ENCODE assay signal across 24 cellular contexts in the genomic region with DNA sequence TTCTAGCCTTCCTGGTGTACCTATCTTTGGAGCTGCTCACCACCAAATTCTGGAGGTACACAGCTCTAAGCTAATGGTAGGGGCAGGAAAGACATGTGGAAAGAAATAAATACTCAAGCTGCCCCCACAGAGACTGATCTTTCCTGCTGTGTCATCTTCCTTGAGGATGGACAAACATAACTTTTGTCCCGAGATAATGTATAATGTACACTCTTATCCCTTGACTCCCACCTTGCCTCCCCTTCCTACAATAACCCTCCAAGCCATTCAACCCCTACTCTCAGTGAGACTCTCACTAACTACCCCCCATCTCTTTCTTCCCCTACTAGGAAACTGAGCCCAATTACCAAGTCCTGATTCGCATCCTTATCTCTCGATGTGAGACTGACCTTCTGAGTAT. TPM values are rescaled to one million over a fixed set of nuclear protein-coding genes. Genes with fewer than 3 reads are reported as not detected.
DNase-seq lines count a peak whose midpoint lies in the region; ATAC-seq, FAIRE-seq and TF ChIP-seq lines count a peak whose summit lies in the region.
"Had no signal": no experiment of that assay in that cellular context is flagged by ENCODE, and none has a peak within 500 bp of the region (broad histone marks: within the 10 kb centered on the region; RNA-seq: fewer than 3 reads in every experiment).

No MANE protein-coding gene starts in this region.

- no peaks in the 10 kb centered on the region for H3K9me3 Mint-ChIP-seq in activated CD4-positive, alpha-beta T cell treated with anti-CD3 and anti-CD28 coated beads for 36 hours (ENCODE audit: low read depth)
- H3K9me3 Mint-ChIP-seq in stimulated activated effector memory CD8-positive, alpha-beta T cell treated with anti-CD3 and anti-CD28 coated beads, Interleukin-12 subunit alpha, Interleukin-12 subunit beta, amount 100 ng/mL, for 72 hours: no peaks in the 10 kb centered on the region
- H3K9me3 Mint-ChIP-seq: CD8-positive, alpha-beta memory T cell had no signal

- no peaks in the 10 kb centered on the region for H4K20me1 ChIP-seq in HepG2 (ENCODE audit: insufficient read depth, low read length)

- POLR2A ChIA-PET in activated CD4-positive, alpha-beta T cell treated with anti-CD3 and anti-CD28 coated beads for 36 hours (lab: Charles Lee): no interaction called here
- POLR2A ChIA-PET in HepG2 (lab: Yijun Ruan, JAX): interaction anchor here (2.3 to 5.6 kb wide), 3 partner anchors 12 to 19 kb away, joined by 8 to 55 read pairs (median 50); a partner anchor contains a TSS

- H3K27me3 ChIP-seq in HepG2 (ENCODE audit: control insufficient read depth in 1 of 2, insufficient read depth in 2 of 2, low read length in 2 of 2): no peaks in the 10 kb centered on the region
- H3K27me3 ChIP-seq in right lobe of liver: no peaks in the 10 kb centered on the region
- H3K27me3 ChIP-seq in transverse colon: no peaks in the 10 kb centered on the region

- H3K27me3 Mint-ChIP-seq in activated CD4-positive, alpha-beta T cell treated with anti-CD3 and anti-CD28 coated beads for 36 hours: no peaks in the 10 kb centered on the region
- H3K27me3 Mint-ChIP-seq: B cell had no signal

- H3K4me3 ChIP-seq in HepG2 (replicated peaks in 1 of 3; ENCODE audit: insufficient read depth in 1 of 3, low read depth in 2 of 3, low read length in 3 of 3): no peak overlapping the region
- H3K4me3 ChIP-seq in right lobe of liver: no peak overlapping the region
- no peak overlapping the region for H3K4me3 ChIP-seq in transverse colon

- no peak for ATAC-seq in activated CD4-positive, alpha-beta T cell treated with anti-CD3 and anti-CD28 coated beads for 36 hours
- ATAC-seq in HepG2 (no peak), right lobe of liver (no peak), GM21390 (IDR thresholded peaks at IDR 0.05; ENCODE audit: unreplicated experiment) (no peak)
- no peak for ATAC-seq in stimulated activated effector memory CD8-positive, alpha-beta T cell treated with anti-CD3 and anti-CD28 coated beads, Interleukin-12 subunit alpha, Interleukin-12 subunit beta, amount 100 ng/mL, for 72 hours

- in situ Hi-C loops in HepG2 (cut with HindIII; ENCODE audit: extremely low pct_ligation_motif_present, low pct_unique_long_range_greater_than_20kb): no loop called here
- in situ Hi-C loops in transverse colon (cut with MboI; ENCODE audit: low pct_ligation_motif_present in 1 of 4, low pct_unique_long_range_greater_than_20kb in 1 of 4, low sequenced_read_pairs in 3 of 4): loop anchor here in 1 of 4 donors (10.0 kb wide), 1 partner anchor 169 kb away; no protein-coding TSS in a partner anchor

- peaks cover 6% of the 10 kb centered on the region for H3K4me1 Mint-ChIP-seq in activated CD4-positive, alpha-beta T cell treated with anti-CD3 and anti-CD28 coated beads for 36 hours
- peaks cover 7% of the 10 kb centered on the region for H3K4me1 Mint-ChIP-seq in stimulated activated effector memory CD8-positive, alpha-beta T cell treated with anti-CD3 and anti-CD28 coated beads, Interleukin-12 subunit alpha, Interleukin-12 subunit beta, amount 100 ng/mL, for 72 hours

- H3K79me2 ChIP-seq in HepG2 (ENCODE audit: insufficient read depth, low read length): no peaks in the 10 kb centered on the region

- intact Hi-C loops in activated CD4-positive, alpha-beta T cell treated with anti-CD3 and anti-CD28 coated beads for 36 hours (cut with DNase I, micrococcal nuclease): no loop called here
- intact Hi-C loops in HepG2 (cut with micrococcal nuclease; ENCODE audit: unreplicated experiment): no loop called here
- intact Hi-C loops in right lobe of liver (cut with DNase I): loop anchor here in 1 of 2 donors (10.0 kb wide), 1 partner anchor 69 kb away; a partner anchor contains a TSS
- intact Hi-C loops in transverse colon (cut with DNase I; ENCODE audit: low total_unique reads): no loop called here

- H3K9ac ChIP-seq in HepG2 (ENCODE audit: insufficient read depth, low read depth, low read length): no peak overlapping the region

- peaks cover 9% of the 10 kb centered on the region for H3K36me3 Mint-ChIP-seq in activated CD4-positive, alpha-beta T cell treated with anti-CD3 and anti-CD28 coated beads for 36 hours (ENCODE audit: low read depth)
- H3K36me3 Mint-ChIP-seq in stimulated activated effector memory CD8-positive, alpha-beta T cell treated with anti-CD3 and anti-CD28 coated beads, Interleukin-12 subunit alpha, Interleukin-12 subunit beta, amount 100 ng/mL, for 72 hours: no peaks in the 10 kb centered on the region

- DNase-seq in activated CD4-positive, alpha-beta T cell treated with anti-CD3 and anti-CD28 coated beads for 36 hours: no peak
- no peak for DNase-seq in activated CD4-positive, alpha-beta T cell treated with anti-CD3 and anti-CD28 coated beads, Interleukin-2, amount 50 U/mL, for 48 hours
- DNase-seq in HepG2 (ENCODE audit: low spot score): no peak
- no peak for DNase-seq in right lobe of liver
- no peak for DNase-seq in stimulated activated effector memory CD8-positive, alpha-beta T cell treated with anti-CD3 and anti-CD28 coated beads, Interleukin-12 subunit alpha, Interleukin-12 subunit beta, amount 100 ng/mL, for 72 hours (ENCODE audit: low spot score in 2 of 2)
- no peak for DNase-seq in transverse colon
- DNase-seq: Calu3; CD8-positive, alpha-beta memory T cell; DMS79 treated with DMSO at 0.1 percent for 48 hours; GF-D8; Kasumi-1; NCI-H1105; NCI-H146; NCI-H1930; NCI-H2107; NCI-H524; NCI-H748 treated with DMSO at 0.1 percent for 48 hours had no signal

- WGBS in HepG2 (ENCODE audit: low lambda C conversion rate): 85% methylated on average over 3 of the region's 3 CpGs
- WGBS in right lobe of liver (ENCODE audit: insufficient coverage, low coverage, low lambda C conversion rate, missing lambda C conversion rate): 47% methylated on average over 3 of the region's 3 CpGs
- WGBS in transverse colon (ENCODE audit: low coverage in 1 of 2), 2 donors: 81 to 100% methylated on average over 1 to 3 of the region's 3 CpGs

- TF ChIP-seq CTCF in HepG2 (CRISPR knock-in tag; IDR thresholded peaks at IDR 0.05) (no peak), right lobe of liver (IDR thresholded peaks at IDR 0.05) (no peak), transverse colon (IDR thresholded peaks at IDR 0.05) (no peak)

- TF ChIP-seq POLR2A in HepG2 (IDR thresholded peaks at IDR 0.05; ENCODE audit: insufficient read depth in 1 of 2, low read depth in 2 of 2, low read length in 2 of 2) (no peak), right lobe of liver (IDR thresholded peaks at IDR 0.05) (no peak), transverse colon (IDR thresholded peaks at IDR 0.05) (no peak)

- CTCF ChIA-PET in activated CD4-positive, alpha-beta T cell treated with anti-CD3 and anti-CD28 coated beads for 36 hours (lab: Charles Lee): interaction anchor here (0.7 to 8.0 kb wide), 7 partner anchors 8 to 134 kb away, joined by 3 to 90 read pairs (median 13); a partner anchor contains a TSS
- CTCF ChIA-PET in HepG2 (lab: Yijun Ruan, JAX; ENCODE audit: low intra/inter-chr PET ratio, low total read pairs): no interaction called here

- no TSS peak for BruUV-seq in HepG2 (replicated peaks; lab: Mats Ljungman, UMichigan)

- no peak for TF ChIP-seq EP300 in HepG2 (IDR thresholded peaks at IDR 0.05; ENCODE audit: low read depth in 2 of 2, low read length in 2 of 2)
- no peak for TF ChIP-seq EP300 in HepG2 (CRISPR knock-in tag; IDR thresholded peaks at IDR 0.05; ENCODE audit: borderline replicate concordance)
- no peak for TF ChIP-seq EP300 in transverse colon (IDR thresholded peaks at IDR 0.05; ENCODE audit: low read depth)

- H3K27ac ChIP-seq in HepG2 (ENCODE audit: extremely low read length, insufficient read depth, low read length) (no peak overlapping the region), right lobe of liver (no peak overlapping the region), transverse colon (no peak overlapping the region)
- H3K27ac ChIP-seq: 22Rv1, HL-60 had no signal

- peak overlapping the region; percentile 22 for H3K27ac Mint-ChIP-seq in activated CD4-positive, alpha-beta T cell treated with anti-CD3 and anti-CD28 coated beads for 36 hours
- H3K27ac Mint-ChIP-seq in stimulated activated effector memory CD8-positive, alpha-beta T cell treated with anti-CD3 and anti-CD28 coated beads, Interleukin-12 subunit alpha, Interleukin-12 subunit beta, amount 100 ng/mL, for 72 hours: peak overlapping the region; percentile 16
- H3K27ac Mint-ChIP-seq: B cell; CD8-positive, alpha-beta memory T cell had no signal

- H3K4me3 Mint-ChIP-seq in activated CD4-positive, alpha-beta T cell treated with anti-CD3 and anti-CD28 coated beads for 36 hours: no peak overlapping the region
- H3K4me3 Mint-ChIP-seq in stimulated activated effector memory CD8-positive, alpha-beta T cell treated with anti-CD3 and anti-CD28 coated beads, Interleukin-12 subunit alpha, Interleukin-12 subunit beta, amount 100 ng/mL, for 72 hours: no peak overlapping the region
- H3K4me3 Mint-ChIP-seq: B cell; CD14-positive monocyte; CD8-positive, alpha-beta memory T cell had no signal

- no peak for TF ChIP-seq RAD21 in HepG2 (CRISPR knock-in tag; IDR thresholded peaks at IDR 0.05)

- peaks cover 9 to 19% of the 10 kb centered on the region in 2 experiments; a peak in 4 of 5 replicates for H3K36me3 ChIP-seq in HepG2 (replicated peaks in 1 of 2; ENCODE audit: control insufficient read depth in 1 of 2, insufficient read depth in 2 of 2, low read length in 2 of 2)
- H3K36me3 ChIP-seq in right lobe of liver: peaks cover 0 to 31% (median 10%) of the 10 kb centered on the region in 4 donors
- peaks cover 0 to 11% (median 4%) of the 10 kb centered on the region in 4 donors for H3K36me3 ChIP-seq in transverse colon

- no peak overlapping the region for H2AFZ ChIP-seq in HepG2 (ENCODE audit: low read length)

- H3K4me2 ChIP-seq in HepG2 (ENCODE audit: low read depth, low read length): no peak overlapping the region

- H3K9me3 ChIP-seq in HepG2 (ENCODE audit: low read length): no peaks in the 10 kb centered on the region
- no peaks in the 10 kb centered on the region for H3K9me3 ChIP-seq in right lobe of liver
- no peaks in the 10 kb centered on the region for H3K9me3 ChIP-seq in transverse colon

- H3K4me1 ChIP-seq in HepG2 (ENCODE audit: insufficient read depth, low read length): peaks cover 11% of the 10 kb centered on the region
- H3K4me1 ChIP-seq in right lobe of liver: no peaks in the 10 kb centered on the region
- peaks cover 0 to 7% (median 0%) of the 10 kb centered on the region in 4 donors for H3K4me1 ChIP-seq in transverse colon

- no peak for FAIRE-seq in HepG2 (lab: Jason Lieb, UNC)
- FAIRE-seq: GM12891, RCC 7860 had no signal

RNA-seq across cellular contexts. Expression of a gene that starts 12.2 kb away (rescaled TPM):
- under 1 TPM; 0.27 to 0.28 TPM for total RNA-seq in activated CD4-positive, alpha-beta T cell treated with anti-CD3 and anti-CD28 coated beads for 36 hours
- total RNA-seq in HepG2 (2016; rRNA removed; fragmentation: Illumina TruSeq; extraction: Trizol) (23.9 and 29.9 TPM in 2 replicates), right lobe of liver (10 to 100 TPM in 5 of 6 experiments, 1 to 10 TPM in 1; 9.9 to 18.5 (median 15.1) TPM), transverse colon (under 1 TPM in 1 of 4 donors, not detected in 3; 0.32 TPM)
- total RNA-seq in HepG2 (2016; cell fraction: cytosol; rRNA removed; fragmentation: Illumina TruSeq; extraction: Trizol; ENCODE audit: low read depth): 23.6 and 28.6 TPM in 2 replicates
- 24.2 and 31.1 TPM in 2 replicates for total RNA-seq in HepG2 (2016; cell fraction: insoluble cytoplasmic fraction; rRNA removed; fragmentation: Illumina TruSeq; extraction: Trizol)
- total RNA-seq in HepG2 (2016; cell fraction: membrane; rRNA removed; fragmentation: Illumina TruSeq; extraction: Trizol): 36.8 and 45.0 TPM in 2 replicates
- total RNA-seq in HepG2 (2016; cell fraction: nucleus; rRNA removed; fragmentation: Illumina TruSeq; extraction: Trizol): 13.1 and 16.4 TPM in 2 replicates
- 13.3 and 14.3 TPM in 2 replicates for polyA plus RNA-seq in HepG2 (2011; rRNA removed)
- polyA plus RNA-seq in HepG2 (2011; cell fraction: cytosol; rRNA removed): 13.7 and 18.5 TPM in 2 replicates
- 22.7 and 24.4 TPM in 2 replicates for polyA plus RNA-seq in HepG2 (2011; cell fraction: nucleus; rRNA removed)
- polyA plus RNA-seq in HepG2 (2012): 8.0 and 10.7 TPM in 2 replicates
- polyA plus RNA-seq in HepG2 (2016; cell fraction: cytosol; fragmentation: Illumina TruSeq; extraction: Trizol; ENCODE audit: low read depth): 31.8 and 41.1 TPM in 2 replicates
- 34.4 and 34.7 TPM in 2 replicates for polyA plus RNA-seq in HepG2 (2016; cell fraction: insoluble cytoplasmic fraction; fragmentation: Illumina TruSeq; extraction: Trizol; ENCODE audit: low read depth)
- 37.6 and 45.5 TPM in 2 replicates for polyA plus RNA-seq in HepG2 (2016; cell fraction: membrane; fragmentation: Illumina TruSeq; extraction: Trizol; ENCODE audit: low read depth)
- 19.8 and 22.9 TPM in 2 replicates for polyA plus RNA-seq in HepG2 (2016; cell fraction: nucleus; fragmentation: Illumina TruSeq; extraction: Trizol; ENCODE audit: insufficient read depth, low read depth)
- polyA minus RNA-seq in HepG2 (2011; rRNA and poly(A)+ RNA removed; ENCODE audit: low replicate concordance): 6.4 and 37.2 TPM in 2 replicates
- 11.8 and 16.0 TPM in 2 replicates for polyA minus RNA-seq in HepG2 (2011; cell fraction: cytosol; rRNA and poly(A)+ RNA removed)
- 13.8 and 14.7 TPM in 2 replicates for polyA minus RNA-seq in HepG2 (2011; cell fraction: nucleus; rRNA and poly(A)+ RNA removed)
- total RNA-seq: CD8-positive, alpha-beta memory T cell had no signal
- polyA plus RNA-seq: CD8-positive, alpha-beta memory T cell had no signal

RNA-seq across cellular contexts. Expression of a gene that starts 12.5 kb away (rescaled TPM):
- total RNA-seq in activated CD4-positive, alpha-beta T cell treated with anti-CD3 and anti-CD28 coated beads for 36 hours: 10 to 100 TPM; 16.2 to 20.3 TPM
- total RNA-seq in HepG2 (2016; rRNA removed; fragmentation: Illumina TruSeq; extraction: Trizol): 9.2 and 11.1 TPM in 2 replicates
- total RNA-seq in HepG2 (2016; cell fraction: cytosol; rRNA removed; fragmentation: Illumina TruSeq; extraction: Trizol; ENCODE audit: low read depth): 1.5 and 1.9 TPM in 2 replicates
- total RNA-seq in HepG2 (2016; cell fraction: insoluble cytoplasmic fraction; rRNA removed; fragmentation: Illumina TruSeq; extraction: Trizol): 8.8 and 11.0 TPM in 2 replicates
- total RNA-seq in HepG2 (2016; cell fraction: membrane; rRNA removed; fragmentation: Illumina TruSeq; extraction: Trizol): 3.7 and 4.9 TPM in 2 replicates
- total RNA-seq in HepG2 (2016; cell fraction: nucleus; rRNA removed; fragmentation: Illumina TruSeq; extraction: Trizol): 8.5 and 8.9 TPM in 2 replicates
- polyA plus RNA-seq in HepG2 (2011; rRNA removed): 15.0 and 18.0 TPM in 2 replicates
- 7.7 and 9.4 TPM in 2 replicates for polyA plus RNA-seq in HepG2 (2011; cell fraction: cytosol; rRNA removed)
- polyA plus RNA-seq in HepG2 (2011; cell fraction: nucleus; rRNA removed): 31.0 and 32.8 TPM in 2 replicates
- 8.2 and 9.6 TPM in 2 replicates for polyA plus RNA-seq in HepG2 (2012)
- polyA plus RNA-seq in HepG2 (2016; cell fraction: cytosol; fragmentation: Illumina TruSeq; extraction: Trizol; ENCODE audit: low read depth): 0.92 and 1.1 TPM in 2 replicates
- polyA plus RNA-seq in HepG2 (2016; cell fraction: insoluble cytoplasmic fraction; fragmentation: Illumina TruSeq; extraction: Trizol; ENCODE audit: low read depth): 7.1 and 9.8 TPM in 2 replicates
- 2.3 and 3.0 TPM in 2 replicates for polyA plus RNA-seq in HepG2 (2016; cell fraction: membrane; fragmentation: Illumina TruSeq; extraction: Trizol; ENCODE audit: low read depth)
- 13.4 and 14.4 TPM in 2 replicates for polyA plus RNA-seq in HepG2 (2016; cell fraction: nucleus; fragmentation: Illumina TruSeq; extraction: Trizol; ENCODE audit: insufficient read depth, low read depth)
- 24.5 and 31.9 TPM in 2 replicates for polyA minus RNA-seq in HepG2 (2011; rRNA and poly(A)+ RNA removed; ENCODE audit: low replicate concordance)
- polyA minus RNA-seq in HepG2 (2011; cell fraction: cytosol; rRNA and poly(A)+ RNA removed): 13.3 and 14.8 TPM in 2 replicates
- 13.6 and 15.3 TPM in 2 replicates for polyA minus RNA-seq in HepG2 (2011; cell fraction: nucleus; rRNA and poly(A)+ RNA removed)
- total RNA-seq in right lobe of liver: 10 to 100 TPM; 10.1 to 19.7 (median 15.4) TPM
- 10 to 100 TPM; 27.7 to 66.2 (median 54.8) TPM for total RNA-seq in transverse colon

RNA-seq across cellular contexts. Expression of a gene that starts 14.0 kb away (rescaled TPM):
- total RNA-seq in activated CD4-positive, alpha-beta T cell treated with anti-CD3 and anti-CD28 coated beads for 36 hours: 10 to 100 TPM; 13.6 to 18.6 TPM
- total RNA-seq in HepG2 (2016; rRNA removed; fragmentation: Illumina TruSeq; extraction: Trizol): 19.0 and 26.2 TPM in 2 replicates
- total RNA-seq in HepG2 (2016; cell fraction: cytosol; rRNA removed; fragmentation: Illumina TruSeq; extraction: Trizol; ENCODE audit: low read depth): 12.5 and 13.5 TPM in 2 replicates
- 18.9 and 24.2 TPM in 2 replicates for total RNA-seq in HepG2 (2016; cell fraction: insoluble cytoplasmic fraction; rRNA removed; fragmentation: Illumina TruSeq; extraction: Trizol)
- total RNA-seq in HepG2 (2016; cell fraction: membrane; rRNA removed; fragmentation: Illumina TruSeq; extraction: Trizol): 15.0 and 18.8 TPM in 2 replicates
- 10.4 and 11.9 TPM in 2 replicates for total RNA-seq in HepG2 (2016; cell fraction: nucleus; rRNA removed; fragmentation: Illumina TruSeq; extraction: Trizol)
- 24.4 and 31.9 TPM in 2 replicates for polyA plus RNA-seq in HepG2 (2011; rRNA removed)
- 27.4 and 28.5 TPM in 2 replicates for polyA plus RNA-seq in HepG2 (2011; cell fraction: cytosol; rRNA removed)
- 14.1 and 14.8 TPM in 2 replicates for polyA plus RNA-seq in HepG2 (2011; cell fraction: nucleus; rRNA removed)
- polyA plus RNA-seq in HepG2 (2012): 15.7 and 18.3 TPM in 2 replicates
- 4.3 and 5.1 TPM in 2 replicates for polyA plus RNA-seq in HepG2 (2016; cell fraction: cytosol; fragmentation: Illumina TruSeq; extraction: Trizol; ENCODE audit: low read depth)
- polyA plus RNA-seq in HepG2 (2016; cell fraction: insoluble cytoplasmic fraction; fragmentation: Illumina TruSeq; extraction: Trizol; ENCODE audit: low read depth): 30.3 and 30.6 TPM in 2 replicates
- polyA plus RNA-seq in HepG2 (2016; cell fraction: membrane; fragmentation: Illumina TruSeq; extraction: Trizol; ENCODE audit: low read depth): 12.6 and 13.9 TPM in 2 replicates
- 18.7 and 18.9 TPM in 2 replicates for polyA plus RNA-seq in HepG2 (2016; cell fraction: nucleus; fragmentation: Illumina TruSeq; extraction: Trizol; ENCODE audit: insufficient read depth, low read depth)
- 47.8 and 51.4 TPM in 2 replicates for polyA minus RNA-seq in HepG2 (2011; rRNA and poly(A)+ RNA removed; ENCODE audit: low replicate concordance)
- 18.1 and 20.1 TPM in 2 replicates for polyA minus RNA-seq in HepG2 (2011; cell fraction: cytosol; rRNA and poly(A)+ RNA removed)
- 10.6 and 12.7 TPM in 2 replicates for polyA minus RNA-seq in HepG2 (2011; cell fraction: nucleus; rRNA and poly(A)+ RNA removed)
- 10 to 100 TPM in 4 of 6 experiments, 1 to 10 TPM in 2; 4.7 to 12.0 (median 10.1) TPM for total RNA-seq in right lobe of liver
- total RNA-seq in transverse colon: 10 to 100 TPM in 3 of 4 donors, 1 to 10 TPM in 1; 9.0 to 80.4 (median 26.8) TPM

RNA-seq across cellular contexts. Expression of a gene that starts 19.6 kb away (rescaled TPM):
- 100 to 1,000 TPM; 134 to 151 TPM for total RNA-seq in activated CD4-positive, alpha-beta T cell treated with anti-CD3 and anti-CD28 coated beads for 36 hours
- 188 and 298 TPM in 2 replicates for total RNA-seq in HepG2 (2016; rRNA removed; fragmentation: Illumina TruSeq; extraction: Trizol)
- 172 and 174 TPM in 2 replicates for total RNA-seq in HepG2 (2016; cell fraction: cytosol; rRNA removed; fragmentation: Illumina TruSeq; extraction: Trizol; ENCODE audit: low read depth)
- total RNA-seq in HepG2 (2016; cell fraction: insoluble cytoplasmic fraction; rRNA removed; fragmentation: Illumina TruSeq; extraction: Trizol): 172 and 303 TPM in 2 replicates
- total RNA-seq in HepG2 (2016; cell fraction: membrane; rRNA removed; fragmentation: Illumina TruSeq; extraction: Trizol): 391 and 396 TPM in 2 replicates
- 237 and 286 TPM in 2 replicates for total RNA-seq in HepG2 (2016; cell fraction: nucleus; rRNA removed; fragmentation: Illumina TruSeq; extraction: Trizol)
- 269 and 315 TPM in 2 replicates for polyA plus RNA-seq in HepG2 (2011; rRNA removed)
- 210 and 326 TPM in 2 replicates for polyA plus RNA-seq in HepG2 (2011; cell fraction: cytosol; rRNA removed)
- polyA plus RNA-seq in HepG2 (2011; cell fraction: nucleus; rRNA removed): 209 and 246 TPM in 2 replicates
- polyA plus RNA-seq in HepG2 (2012): 202 and 241 TPM in 2 replicates
- 183 and 188 TPM in 2 replicates for polyA plus RNA-seq in HepG2 (2016; cell fraction: cytosol; fragmentation: Illumina TruSeq; extraction: Trizol; ENCODE audit: low read depth)
- 211 and 221 TPM in 2 replicates for polyA plus RNA-seq in HepG2 (2016; cell fraction: insoluble cytoplasmic fraction; fragmentation: Illumina TruSeq; extraction: Trizol; ENCODE audit: low read depth)
- 341 and 359 TPM in 2 replicates for polyA plus RNA-seq in HepG2 (2016; cell fraction: membrane; fragmentation: Illumina TruSeq; extraction: Trizol; ENCODE audit: low read depth)
- 425 and 431 TPM in 2 replicates for polyA plus RNA-seq in HepG2 (2016; cell fraction: nucleus; fragmentation: Illumina TruSeq; extraction: Trizol; ENCODE audit: insufficient read depth, low read depth)
- 346 and 363 TPM in 2 replicates for polyA minus RNA-seq in HepG2 (2011; rRNA and poly(A)+ RNA removed; ENCODE audit: low replicate concordance)
- polyA minus RNA-seq in HepG2 (2011; cell fraction: cytosol; rRNA and poly(A)+ RNA removed): 145 and 155 TPM in 2 replicates
- 108 and 145 TPM in 2 replicates for polyA minus RNA-seq in HepG2 (2011; cell fraction: nucleus; rRNA and poly(A)+ RNA removed)
- 100 to 1,000 TPM; 298 to 572 (median 459) TPM for total RNA-seq in right lobe of liver
- total RNA-seq in transverse colon: 100 to 1,000 TPM in 2 of 4 donors, 10 to 100 TPM in 2; 35.2 to 142 (median 101) TPM

RNA-seq across cellular contexts. Expression of a gene that starts 42.1 kb away (rescaled TPM):
- 1 to 10 TPM in 1 of 2 experiments, under 1 TPM in 1; 0.98 to 1.6 TPM for total RNA-seq in activated CD4-positive, alpha-beta T cell treated with anti-CD3 and anti-CD28 coated beads for 36 hours
- total RNA-seq in HepG2 (2016; rRNA removed; fragmentation: Illumina TruSeq; extraction: Trizol): 0.20 and 0.40 TPM in 2 replicates
- total RNA-seq in HepG2 (2016; cell fraction: cytosol; rRNA removed; fragmentation: Illumina TruSeq; extraction: Trizol; ENCODE audit: low read depth): 0.10 and 0.62 TPM in 2 replicates
- total RNA-seq in HepG2 (2016; cell fraction: insoluble cytoplasmic fraction; rRNA removed; fragmentation: Illumina TruSeq; extraction: Trizol): 0.19 and 0.41 TPM in 2 replicates
- total RNA-seq in HepG2 (2016; cell fraction: membrane; rRNA removed; fragmentation: Illumina TruSeq; extraction: Trizol): 0.21 and 0.40 TPM in 2 replicates
- total RNA-seq in HepG2 (2016; cell fraction: nucleus; rRNA removed; fragmentation: Illumina TruSeq; extraction: Trizol): 0.50 and 1.3 TPM in 2 replicates
- 0.84 and 1.1 TPM in 2 replicates for polyA plus RNA-seq in HepG2 (2011; rRNA removed)
- 0.13 and 0.17 TPM in 2 replicates for polyA plus RNA-seq in HepG2 (2011; cell fraction: cytosol; rRNA removed)
- polyA plus RNA-seq in HepG2 (2011; cell fraction: nucleus; rRNA removed): 3.3 and 3.7 TPM in 2 replicates
- 0.52 and 0.79 TPM in 2 replicates for polyA plus RNA-seq in HepG2 (2012)
- 0.08 TPM in 2 replicates for polyA plus RNA-seq in HepG2 (2016; cell fraction: cytosol; fragmentation: Illumina TruSeq; extraction: Trizol; ENCODE audit: low read depth)
- 0.33 TPM in 1 of 2 replicates, not detected in the other for polyA plus RNA-seq in HepG2 (2016; cell fraction: insoluble cytoplasmic fraction; fragmentation: Illumina TruSeq; extraction: Trizol; ENCODE audit: low read depth)
- 0.05 and 0.16 TPM in 2 replicates for polyA plus RNA-seq in HepG2 (2016; cell fraction: membrane; fragmentation: Illumina TruSeq; extraction: Trizol; ENCODE audit: low read depth)
- 1.8 and 2.4 TPM in 2 replicates for polyA plus RNA-seq in HepG2 (2016; cell fraction: nucleus; fragmentation: Illumina TruSeq; extraction: Trizol; ENCODE audit: insufficient read depth, low read depth)
- 0.66 and 1.5 TPM in 2 replicates for polyA minus RNA-seq in HepG2 (2011; rRNA and poly(A)+ RNA removed; ENCODE audit: low replicate concordance)
- polyA minus RNA-seq in HepG2 (2011; cell fraction: cytosol; rRNA and poly(A)+ RNA removed): 0.26 TPM in 1 of 2 replicates, not detected in the other
- polyA minus RNA-seq in HepG2 (2011; cell fraction: nucleus; rRNA and poly(A)+ RNA removed): 1.2 and 2.1 TPM in 2 replicates
- total RNA-seq in right lobe of liver: under 1 TPM in 5 of 6 experiments, not detected in 1; 0.12 to 0.76 (median 0.42) TPM
- 1 to 10 TPM in 2 of 4 donors, under 1 TPM in 1, not detected in 1; 0.68 to 10.0 (median 2.5) TPM for total RNA-seq in transverse colon
- polyA plus RNA-seq: CD14-positive monocyte had no signal

Comparison
In these comparisons a context has a peak if more than half of its experiments do, and no peak if none do; other contexts are left out.
1. RNA of a gene that starts 12.2 kb away (total RNA-seq): 13.1 to 45.0 TPM in HepG2 and 9.9 to 18.5 TPM in right lobe of liver; 0.27 to 0.28 TPM in activated CD4-positive, alpha-beta T cell treated with anti-CD3 and anti-CD28 coated beads for 36 hours and 0.32 TPM in transverse colon; every median in the first group is over 4 times any median in the second.